20 cellular contexts compared by ENCODE assay signal in genomic region chr2:109297566-109298205, GRCh38.
"Had no signal": no experiment of that assay in that cellular context is flagged by ENCODE, and none has a peak within 500 bp of the region (broad histone marks: within the 10 kb centered on the region; RNA-seq: fewer than 3 reads in every experiment).

No MANE protein-coding gene starts in this region.

- H3K9ac ChIP-seq: neural progenitor cell had no signal

- H3K4me3 ChIP-seq: dorsolateral prefrontal cortex, heart left ventricle, mucosa of descending colon, neural progenitor cell, sigmoid colon, skin epidermis, suprapubic skin, thyroid gland, upper lobe of left lung, vagina had no signal

- H3K9me3 ChIP-seq: mucosa of descending colon, sigmoid colon, suprapubic skin, thyroid gland, upper lobe of left lung, vagina had no signal

- ATAC-seq: heart left ventricle; mucosa of descending colon; naive thymus-derived CD8-positive, alpha-beta T cell had no signal

- H3K9me3 Mint-ChIP-seq: neural progenitor cell had no signal

- H3K27me3 Mint-ChIP-seq: naive thymus-derived CD8-positive, alpha-beta T cell had no signal

- H3K27ac ChIP-seq: heart left ventricle, neural progenitor cell, sigmoid colon, skin epidermis, suprapubic skin, thyroid gland, vagina had no signal

- H3K4me1 Mint-ChIP-seq: neural progenitor cell had no signal

- H3K4me2 ChIP-seq: neural progenitor cell had no signal

- H3K27ac Mint-ChIP-seq: neural progenitor cell had no signal

- H3K27me3 ChIP-seq: dorsolateral prefrontal cortex, heart left ventricle, neural progenitor cell, sigmoid colon, suprapubic skin, thyroid gland, upper lobe of left lung, vagina had no signal

- H3K4me3 Mint-ChIP-seq: naive thymus-derived CD8-positive, alpha-beta T cell; neural progenitor cell had no signal

- DNase-seq: cortex of kidney; dorsolateral prefrontal cortex; effector CD8-positive, alpha-beta T cell; hippocampal formation; kidney glomerular epithelial cell; mammary epithelial cell; mucosa of descending colon; naive thymus-derived CD8-positive, alpha-beta T cell; occipital lobe; sigmoid colon; stimulated activated CD4-positive, alpha-beta T cell treated with anti-CD3 and anti-CD28 coated beads, Interleukin-2, amount 100 ng/mL, for 24 hours; stimulated activated CD4-positive, alpha-beta T cell treated with anti-CD3 and anti-CD28 coated beads, Interleukin-4, amount 100 ng/mL, for 4 hours; stimulated activated naive CD4-positive, alpha-beta T cell; thyroid gland; upper lobe of left lung had no signal

- H3K36me3 ChIP-seq: heart left ventricle, neural progenitor cell, sigmoid colon, suprapubic skin, thyroid gland, upper lobe of left lung, vagina had no signal

- H2AFZ ChIP-seq: neural progenitor cell had no signal

- H3K36me3 Mint-ChIP-seq: naive thymus-derived CD8-positive, alpha-beta T cell; neural progenitor cell had no signal

- H3K4me1 ChIP-seq: neural progenitor cell, suprapubic skin, thyroid gland, vagina had no signal
